ENCODE assay signal across 1 cellular context in the genomic region with DNA sequence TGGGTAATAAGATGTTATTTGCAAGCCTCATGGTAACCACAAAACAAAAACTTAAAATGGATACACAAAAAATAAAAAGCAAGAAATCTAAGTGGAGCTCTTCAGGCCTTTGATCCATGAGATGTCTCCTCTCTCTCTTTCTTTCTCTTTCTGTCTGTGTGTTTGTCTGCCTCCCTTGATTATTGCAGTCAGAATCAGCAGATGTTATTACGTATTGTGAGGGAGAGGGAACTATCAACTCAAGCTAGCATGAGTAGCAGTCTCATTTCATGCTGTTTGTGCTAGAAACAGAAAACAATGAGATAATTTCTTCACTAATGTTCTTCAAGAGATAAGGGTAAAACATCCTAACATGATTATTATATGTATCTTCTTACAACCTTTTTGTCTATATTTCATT.
TF ChIP-seq lines count a peak whose summit lies in the region.

No MANE protein-coding gene starts in this region.

TF ChIP-seq in WTC11, 78 proteins besides CTCF, POLR2A, EP300 and RAD21 (continued from another document):
- TF ChIP-seq, protein P1, sequence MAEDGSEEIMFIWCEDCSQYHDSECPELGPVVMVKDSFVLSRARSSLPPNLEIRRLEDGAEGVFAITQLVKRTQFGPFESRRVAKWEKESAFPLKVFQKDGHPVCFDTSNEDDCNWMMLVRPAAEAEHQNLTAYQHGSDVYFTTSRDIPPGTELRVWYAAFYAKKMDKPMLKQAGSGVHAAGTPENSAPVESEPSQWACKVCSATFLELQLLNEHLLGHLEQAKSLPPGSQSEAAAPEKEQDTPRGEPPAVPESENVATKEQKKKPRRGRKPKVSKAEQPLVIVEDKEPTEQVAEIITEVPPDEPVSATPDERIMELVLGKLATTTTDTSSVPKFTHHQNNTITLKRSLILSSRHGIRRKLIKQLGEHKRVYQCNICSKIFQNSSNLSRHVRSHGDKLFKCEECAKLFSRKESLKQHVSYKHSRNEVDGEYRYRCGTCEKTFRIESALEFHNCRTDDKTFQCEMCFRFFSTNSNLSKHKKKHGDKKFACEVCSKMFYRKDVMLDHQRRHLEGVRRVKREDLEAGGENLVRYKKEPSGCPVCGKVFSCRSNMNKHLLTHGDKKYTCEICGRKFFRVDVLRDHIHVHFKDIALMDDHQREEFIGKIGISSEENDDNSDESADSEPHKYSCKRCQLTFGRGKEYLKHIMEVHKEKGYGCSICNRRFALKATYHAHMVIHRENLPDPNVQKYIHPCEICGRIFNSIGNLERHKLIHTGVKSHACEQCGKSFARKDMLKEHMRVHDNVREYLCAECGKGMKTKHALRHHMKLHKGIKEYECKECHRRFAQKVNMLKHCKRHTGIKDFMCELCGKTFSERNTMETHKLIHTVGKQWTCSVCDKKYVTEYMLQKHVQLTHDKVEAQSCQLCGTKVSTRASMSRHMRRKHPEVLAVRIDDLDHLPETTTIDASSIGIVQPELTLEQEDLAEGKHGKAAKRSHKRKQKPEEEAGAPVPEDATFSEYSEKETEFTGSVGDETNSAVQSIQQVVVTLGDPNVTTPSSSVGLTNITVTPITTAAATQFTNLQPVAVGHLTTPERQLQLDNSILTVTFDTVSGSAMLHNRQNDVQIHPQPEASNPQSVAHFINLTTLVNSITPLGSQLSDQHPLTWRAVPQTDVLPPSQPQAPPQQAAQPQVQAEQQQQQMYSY (CRISPR knock-in tag; IDR thresholded peaks at IDR 0.05): no peak
- TF ChIP-seq PRRX2 (CRISPR knock-in tag; IDR thresholded peaks at IDR 0.05): no peak
